Comparison of ENCODE assay signal across 1 cellular context in the genomic region with DNA sequence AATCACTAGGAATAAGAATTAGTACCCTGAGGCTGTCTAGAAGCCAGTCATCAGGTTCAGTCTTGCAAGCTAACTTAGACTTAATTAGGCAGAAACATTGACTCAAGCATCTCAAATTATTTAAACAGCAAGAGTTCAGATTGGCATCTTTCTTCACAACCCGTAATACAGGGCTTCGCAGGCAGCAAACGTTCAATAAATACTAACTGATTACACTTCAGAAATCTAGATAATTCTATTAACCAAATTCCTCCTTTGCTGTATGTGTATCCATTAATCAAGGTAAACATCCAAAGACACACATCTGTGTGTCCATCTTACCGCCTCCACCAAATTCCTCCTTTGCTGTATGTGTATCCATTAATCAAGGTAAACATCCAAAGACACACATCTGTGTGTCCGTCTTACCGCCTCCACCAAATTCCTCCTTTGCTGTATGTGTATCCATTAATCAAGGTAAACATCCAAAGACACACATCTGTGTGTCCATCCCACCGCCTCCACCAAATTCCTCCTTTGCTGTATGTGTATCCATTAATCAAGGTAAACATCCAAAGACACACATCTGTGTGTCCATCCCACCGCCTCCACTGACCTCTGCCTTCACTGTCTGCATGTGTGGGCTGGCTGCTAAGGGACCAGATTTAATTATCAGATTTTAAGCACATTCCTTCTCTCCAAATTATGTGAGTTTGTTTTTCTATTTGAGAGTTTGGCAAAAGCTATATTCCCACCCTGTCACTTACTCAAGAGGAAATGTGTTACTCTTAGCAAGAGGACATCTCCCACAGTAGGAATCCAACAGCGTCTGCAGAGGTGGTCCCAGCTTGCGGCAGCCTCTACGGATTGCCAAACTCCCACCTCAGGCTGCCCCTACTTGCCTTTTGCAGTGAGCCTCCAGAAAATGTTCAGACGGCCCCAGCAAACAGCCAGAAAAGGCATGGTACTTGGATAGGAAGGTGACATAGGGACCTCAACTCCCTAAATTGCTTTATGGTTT.
TF ChIP-seq lines count a peak whose summit lies in the region.

No MANE protein-coding gene starts in this region.

TF ChIP-seq in HepG2, 621 proteins besides CTCF, POLR2A, EP300 and RAD21 (continued from another document and continues in another):
- TF ChIP-seq, protein P1, sequence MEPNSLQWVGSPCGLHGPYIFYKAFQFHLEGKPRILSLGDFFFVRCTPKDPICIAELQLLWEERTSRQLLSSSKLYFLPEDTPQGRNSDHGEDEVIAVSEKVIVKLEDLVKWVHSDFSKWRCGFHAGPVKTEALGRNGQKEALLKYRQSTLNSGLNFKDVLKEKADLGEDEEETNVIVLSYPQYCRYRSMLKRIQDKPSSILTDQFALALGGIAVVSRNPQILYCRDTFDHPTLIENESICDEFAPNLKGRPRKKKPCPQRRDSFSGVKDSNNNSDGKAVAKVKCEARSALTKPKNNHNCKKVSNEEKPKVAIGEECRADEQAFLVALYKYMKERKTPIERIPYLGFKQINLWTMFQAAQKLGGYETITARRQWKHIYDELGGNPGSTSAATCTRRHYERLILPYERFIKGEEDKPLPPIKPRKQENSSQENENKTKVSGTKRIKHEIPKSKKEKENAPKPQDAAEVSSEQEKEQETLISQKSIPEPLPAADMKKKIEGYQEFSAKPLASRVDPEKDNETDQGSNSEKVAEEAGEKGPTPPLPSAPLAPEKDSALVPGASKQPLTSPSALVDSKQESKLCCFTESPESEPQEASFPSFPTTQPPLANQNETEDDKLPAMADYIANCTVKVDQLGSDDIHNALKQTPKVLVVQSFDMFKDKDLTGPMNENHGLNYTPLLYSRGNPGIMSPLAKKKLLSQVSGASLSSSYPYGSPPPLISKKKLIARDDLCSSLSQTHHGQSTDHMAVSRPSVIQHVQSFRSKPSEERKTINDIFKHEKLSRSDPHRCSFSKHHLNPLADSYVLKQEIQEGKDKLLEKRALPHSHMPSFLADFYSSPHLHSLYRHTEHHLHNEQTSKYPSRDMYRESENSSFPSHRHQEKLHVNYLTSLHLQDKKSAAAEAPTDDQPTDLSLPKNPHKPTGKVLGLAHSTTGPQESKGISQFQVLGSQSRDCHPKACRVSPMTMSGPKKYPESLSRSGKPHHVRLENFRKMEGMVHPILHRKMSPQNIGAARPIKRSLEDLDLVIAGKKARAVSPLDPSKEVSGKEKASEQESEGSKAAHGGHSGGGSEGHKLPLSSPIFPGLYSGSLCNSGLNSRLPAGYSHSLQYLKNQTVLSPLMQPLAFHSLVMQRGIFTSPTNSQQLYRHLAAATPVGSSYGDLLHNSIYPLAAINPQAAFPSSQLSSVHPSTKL (CRISPR knock-in tag; IDR thresholded peaks at IDR 0.05), result peak; percentile 96
- TF ChIP-seq, protein P2, sequence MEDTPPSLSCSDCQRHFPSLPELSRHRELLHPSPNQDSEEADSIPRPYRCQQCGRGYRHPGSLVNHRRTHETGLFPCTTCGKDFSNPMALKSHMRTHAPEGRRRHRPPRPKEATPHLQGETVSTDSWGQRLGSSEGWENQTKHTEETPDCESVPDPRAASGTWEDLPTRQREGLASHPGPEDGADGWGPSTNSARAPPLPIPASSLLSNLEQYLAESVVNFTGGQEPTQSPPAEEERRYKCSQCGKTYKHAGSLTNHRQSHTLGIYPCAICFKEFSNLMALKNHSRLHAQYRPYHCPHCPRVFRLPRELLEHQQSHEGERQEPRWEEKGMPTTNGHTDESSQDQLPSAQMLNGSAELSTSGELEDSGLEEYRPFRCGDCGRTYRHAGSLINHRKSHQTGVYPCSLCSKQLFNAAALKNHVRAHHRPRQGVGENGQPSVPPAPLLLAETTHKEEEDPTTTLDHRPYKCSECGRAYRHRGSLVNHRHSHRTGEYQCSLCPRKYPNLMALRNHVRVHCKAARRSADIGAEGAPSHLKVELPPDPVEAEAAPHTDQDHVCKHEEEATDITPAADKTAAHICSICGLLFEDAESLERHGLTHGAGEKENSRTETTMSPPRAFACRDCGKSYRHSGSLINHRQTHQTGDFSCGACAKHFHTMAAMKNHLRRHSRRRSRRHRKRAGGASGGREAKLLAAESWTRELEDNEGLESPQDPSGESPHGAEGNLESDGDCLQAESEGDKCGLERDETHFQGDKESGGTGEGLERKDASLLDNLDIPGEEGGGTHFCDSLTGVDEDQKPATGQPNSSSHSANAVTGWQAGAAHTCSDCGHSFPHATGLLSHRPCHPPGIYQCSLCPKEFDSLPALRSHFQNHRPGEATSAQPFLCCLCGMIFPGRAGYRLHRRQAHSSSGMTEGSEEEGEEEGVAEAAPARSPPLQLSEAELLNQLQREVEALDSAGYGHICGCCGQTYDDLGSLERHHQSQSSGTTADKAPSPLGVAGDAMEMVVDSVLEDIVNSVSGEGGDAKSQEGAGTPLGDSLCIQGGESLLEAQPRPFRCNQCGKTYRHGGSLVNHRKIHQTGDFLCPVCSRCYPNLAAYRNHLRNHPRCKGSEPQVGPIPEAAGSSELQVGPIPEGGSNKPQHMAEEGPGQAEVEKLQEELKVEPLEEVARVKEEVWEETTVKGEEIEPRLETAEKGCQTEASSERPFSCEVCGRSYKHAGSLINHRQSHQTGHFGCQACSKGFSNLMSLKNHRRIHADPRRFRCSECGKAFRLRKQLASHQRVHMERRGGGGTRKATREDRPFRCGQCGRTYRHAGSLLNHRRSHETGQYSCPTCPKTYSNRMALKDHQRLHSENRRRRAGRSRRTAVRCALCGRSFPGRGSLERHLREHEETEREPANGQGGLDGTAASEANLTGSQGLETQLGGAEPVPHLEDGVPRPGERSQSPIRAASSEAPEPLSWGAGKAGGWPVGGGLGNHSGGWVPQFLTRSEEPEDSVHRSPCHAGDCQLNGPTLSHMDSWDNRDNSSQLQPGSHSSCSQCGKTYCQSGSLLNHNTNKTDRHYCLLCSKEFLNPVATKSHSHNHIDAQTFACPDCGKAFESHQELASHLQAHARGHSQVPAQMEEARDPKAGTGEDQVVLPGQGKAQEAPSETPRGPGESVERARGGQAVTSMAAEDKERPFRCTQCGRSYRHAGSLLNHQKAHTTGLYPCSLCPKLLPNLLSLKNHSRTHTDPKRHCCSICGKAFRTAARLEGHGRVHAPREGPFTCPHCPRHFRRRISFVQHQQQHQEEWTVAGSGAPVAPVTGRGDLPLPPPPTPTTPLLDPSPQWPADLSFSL (CRISPR knock-in tag; IDR thresholded peaks at IDR 0.05), result peak; percentile 89
- TF ChIP-seq SPEN (CRISPR knock-in tag; IDR thresholded peaks at IDR 0.05; ENCODE audit: low read depth) (peak; percentile 56; the same call in 1 of the 2 replicates), NKX3-1 (CRISPR knock-in tag; IDR thresholded peaks at IDR 0.05) (peak; percentile 97), HES4 (CRISPR knock-in tag; IDR thresholded peaks at IDR 0.05; ENCODE audit: borderline replicate concordance) (no peak), ZNF281 (CRISPR knock-in tag; IDR thresholded peaks at IDR 0.05; ENCODE audit: borderline replicate concordance) (peak; percentile 73), PAXIP1 (CRISPR knock-in tag; conservative IDR thresholded peaks at IDR 0.05) (peak; percentile 99), ZBTB39 (CRISPR knock-in tag; IDR thresholded peaks at IDR 0.05) (peak; percentile 29; the same call in 1 of the 2 replicates), ZBTB7B (CRISPR knock-in tag; IDR thresholded peaks at IDR 0.05) (peak; percentile 95), ARNT2 (CRISPR knock-in tag; IDR thresholded peaks at IDR 0.05; ENCODE audit: low read depth) (peak; percentile 87; the same call in 1 of the 2 replicates), TARDBP (CRISPR knock-in tag; IDR thresholded peaks at IDR 0.05) (peak; percentile 93), ETV5 (CRISPR knock-in tag; IDR thresholded peaks at IDR 0.05; ENCODE audit: borderline replicate concordance) (peak; percentile 86; the same call in 1 of the 2 replicates), HINFP (CRISPR knock-in tag; IDR thresholded peaks at IDR 0.05; ENCODE audit: low read depth) (peak; percentile 21; the same call in 1 of the 2 replicates), BRD4 (CRISPR knock-in tag; IDR thresholded peaks at IDR 0.05) (peak; percentile 88), ZNF333 (CRISPR knock-in tag; IDR thresholded peaks at IDR 0.05; ENCODE audit: borderline replicate concordance) (no peak), MEIS2 (CRISPR knock-in tag; IDR thresholded peaks at IDR 0.05) (peak; percentile 95), MED13 (CRISPR knock-in tag; IDR thresholded peaks at IDR 0.05) (peak; percentile 99), ZNF644 (CRISPR knock-in tag; IDR thresholded peaks at IDR 0.05; ENCODE audit: low read depth) (no peak; the same call in 1 of the 2 replicates), CENPBD1 (CRISPR knock-in tag; IDR thresholded peaks at IDR 0.05; ENCODE audit: borderline replicate concordance, low read depth) (no peak)
- TF ChIP-seq, protein P3, sequence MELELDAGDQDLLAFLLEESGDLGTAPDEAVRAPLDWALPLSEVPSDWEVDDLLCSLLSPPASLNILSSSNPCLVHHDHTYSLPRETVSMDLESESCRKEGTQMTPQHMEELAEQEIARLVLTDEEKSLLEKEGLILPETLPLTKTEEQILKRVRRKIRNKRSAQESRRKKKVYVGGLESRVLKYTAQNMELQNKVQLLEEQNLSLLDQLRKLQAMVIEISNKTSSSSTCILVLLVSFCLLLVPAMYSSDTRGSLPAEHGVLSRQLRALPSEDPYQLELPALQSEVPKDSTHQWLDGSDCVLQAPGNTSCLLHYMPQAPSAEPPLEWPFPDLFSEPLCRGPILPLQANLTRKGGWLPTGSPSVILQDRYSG (CRISPR knock-in tag; IDR thresholded peaks at IDR 0.05), result no peak
- TF ChIP-seq, protein P4, sequence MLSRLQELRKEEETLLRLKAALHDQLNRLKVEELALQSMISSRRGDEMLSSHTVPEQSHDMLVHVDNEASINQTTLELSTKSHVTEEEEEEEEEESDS (CRISPR knock-in tag; IDR thresholded peaks at IDR 0.05; ENCODE audit: borderline replicate concordance), result peak; percentile 50; the same call in 1 of the 2 replicates
